1 cellular context compared by ENCODE assay signal in genomic region chr3:3192481-3192764, GRCh38.
TF ChIP-seq lines count a peak whose summit lies in the region.

No MANE protein-coding gene starts in this region.

TF ChIP-seq in GM23338, 12 proteins besides CTCF, POLR2A, EP300 and RAD21 (continued from another document):
- no peak for TF ChIP-seq REST (IDR thresholded peaks at IDR 0.05; ENCODE audit: unreplicated experiment)
- no peak for TF ChIP-seq ZNF462 (CRISPR knock-in tag; IDR thresholded peaks at IDR 0.05)
- TF ChIP-seq ZNF114 (CRISPR knock-in tag; IDR thresholded peaks at IDR 0.05), result no peak
- TF ChIP-seq STAT1 (IDR thresholded peaks at IDR 0.05; ENCODE audit: unreplicated experiment), result no peak
- no peak for TF ChIP-seq ZNF331 (CRISPR knock-in tag; IDR thresholded peaks at IDR 0.05; ENCODE audit: low read depth)
- TF ChIP-seq CREB1 (CRISPR knock-in tag; IDR thresholded peaks at IDR 0.05; ENCODE audit: low read depth), result no peak
- no peak for TF ChIP-seq POLR2AphosphoS5 (IDR thresholded peaks at IDR 0.05; ENCODE audit: low read depth)
- no peak for TF ChIP-seq NANOG (IDR thresholded peaks at IDR 0.05; ENCODE audit: borderline replicate concordance)
- TF ChIP-seq JUNB (IDR thresholded peaks at IDR 0.05; ENCODE audit: unreplicated experiment), result no peak
- TF ChIP-seq EZH2phosphoT487 (IDR thresholded peaks at IDR 0.05; ENCODE audit: unreplicated experiment), result no peak
- no peak for TF ChIP-seq ETS1 (IDR thresholded peaks at IDR 0.05)
